Comparison of ENCODE assay signal across 13 cellular contexts in the genomic region with DNA sequence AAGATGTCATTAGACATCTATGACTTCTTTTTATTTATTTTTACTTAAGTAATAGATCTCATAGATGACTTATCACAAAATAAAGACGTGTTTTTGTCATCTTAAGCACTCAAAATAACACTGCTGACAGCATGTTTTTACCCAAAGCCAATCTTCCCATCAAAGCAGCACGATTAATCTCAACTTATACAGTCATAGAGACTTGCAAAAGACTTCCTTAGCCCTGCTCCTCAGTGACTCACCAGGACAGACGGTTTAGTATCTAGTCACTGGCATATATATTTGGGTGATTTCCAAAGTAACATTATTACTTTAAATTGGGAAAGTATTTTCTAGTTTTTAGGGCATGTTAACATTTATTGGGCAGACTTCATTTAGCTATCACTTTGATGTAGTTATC. TPM values are rescaled to one million over a fixed set of nuclear protein-coding genes. Genes with fewer than 3 reads are reported as not detected.
A peak's percentile ranks its signal among the peaks of the same experiment; 100 is the strongest.
DNase-seq lines count a peak whose midpoint lies in the region; ATAC-seq and TF ChIP-seq lines count a peak whose summit lies in the region.
"Had no signal": no experiment of that assay in that cellular context is flagged by ENCODE, and none has a peak within 500 bp of the region (broad histone marks: within the 10 kb centered on the region; RNA-seq: fewer than 3 reads in every experiment).

No MANE protein-coding gene starts in this region.

- H3K27ac Mint-ChIP-seq in activated naive CD4-positive, alpha-beta T cell treated with anti-CD3 and anti-CD28 coated beads, Interleukin-2, amount 50 U/mL, for 72 hours, result no peak overlapping the region
- peak overlapping the region; percentile 90 for H3K27ac Mint-ChIP-seq in type B pancreatic cell
- H3K27ac Mint-ChIP-seq: activated T-cell treated with anti-CD3 and anti-CD28 coated beads, Interleukin-2, amount 50 U/mL, for 24 hours; brain had no signal

- no peak for DNase-seq in activated naive CD4-positive, alpha-beta T cell treated with anti-CD3 and anti-CD28 coated beads, Interleukin-2, amount 50 U/mL, for 72 hours (ENCODE audit: low spot score in 2 of 2)
- DNase-seq in activated naive CD4-positive, alpha-beta T cell treated with Interleukin-2 at 50 U/mL for 16 hours, result no peak
- DNase-seq in RKO (ENCODE audit: low spot score) (peak; percentile 19), fibroblast of pulmonary artery (ENCODE audit: low read depth) (peak; percentile 52), type B pancreatic cell (ENCODE audit: extremely low spot score, unreplicated experiment) (no peak), dorsolateral prefrontal cortex (no peak)
- no peak for DNase-seq in stimulated activated CD4-positive, alpha-beta T cell treated with anti-CD3 and anti-CD28 coated beads, Interleukin-2, amount 100 ng/mL, for 48 hours
- DNase-seq: activated T-cell treated with anti-CD3 and anti-CD28 coated beads, Interleukin-2, amount 50 U/mL, for 24 hours; posterior cingulate gyrus had no signal

- peaks cover 4% of the 10 kb centered on the region for H3K4me1 Mint-ChIP-seq in type B pancreatic cell (ENCODE audit: unreplicated experiment)
- H3K4me1 Mint-ChIP-seq: brain had no signal

- no peaks in the 10 kb centered on the region for H3K9me3 Mint-ChIP-seq in activated naive CD4-positive, alpha-beta T cell treated with anti-CD3 and anti-CD28 coated beads, Interleukin-2, amount 50 U/mL, for 72 hours
- H3K9me3 Mint-ChIP-seq in type B pancreatic cell, result no peaks in the 10 kb centered on the region
- H3K9me3 Mint-ChIP-seq: activated T-cell treated with anti-CD3 and anti-CD28 coated beads, Interleukin-2, amount 50 U/mL, for 24 hours; brain had no signal

- H3K4me3 ChIP-seq in fibroblast of pulmonary artery (replicated peaks; ENCODE audit: low read depth, low read length), result no peak overlapping the region
- no peak overlapping the region for H3K4me3 ChIP-seq in dorsolateral prefrontal cortex

- H3K27me3 ChIP-seq in dorsolateral prefrontal cortex, result peaks cover 0 to 16% (median 0%) of the 10 kb centered on the region in 45 donors

- no peak overlapping the region for H3K27ac ChIP-seq in dorsolateral prefrontal cortex

- H3K36me3 Mint-ChIP-seq in activated naive CD4-positive, alpha-beta T cell treated with anti-CD3 and anti-CD28 coated beads, Interleukin-2, amount 50 U/mL, for 72 hours, result no peaks in the 10 kb centered on the region
- peaks cover 3% of the 10 kb centered on the region for H3K36me3 Mint-ChIP-seq in type B pancreatic cell
- H3K36me3 Mint-ChIP-seq: brain had no signal

- intact Hi-C loops in dorsolateral prefrontal cortex (cut with DNase I), result no loop called here

- TF ChIP-seq CTCF in fibroblast of pulmonary artery (IDR thresholded peaks at IDR 0.05; ENCODE audit: low read length, missing control alignments) (no peak), type B pancreatic cell (conservative IDR thresholded peaks at IDR 0.05) (no peak), dorsolateral prefrontal cortex (IDR thresholded peaks at IDR 0.05 in 54 of 56, conservative IDR thresholded peaks at IDR 0.05 in 2 of 56; ENCODE audit: low read depth in 1 of 56, partially characterized antibody in 56 of 56) (no peak)

- peak; percentile 60 to 78 for ATAC-seq in activated naive CD4-positive, alpha-beta T cell treated with anti-CD3 and anti-CD28 coated beads, Interleukin-2, amount 50 U/mL, for 72 hours
- ATAC-seq in HG03045 (IDR thresholded peaks at IDR 0.05; ENCODE audit: unreplicated experiment), result no peak

- H3K27me3 Mint-ChIP-seq in type B pancreatic cell, result peaks cover 9% of the 10 kb centered on the region
- H3K27me3 Mint-ChIP-seq: brain had no signal

- peak overlapping the region; percentile 6 for H3K4me3 Mint-ChIP-seq in type B pancreatic cell
- H3K4me3 Mint-ChIP-seq: activated T-cell treated with anti-CD3 and anti-CD28 coated beads, Interleukin-2, amount 50 U/mL, for 24 hours; brain had no signal

RNA-seq across cellular contexts. Expression of gene TMEM52B, which starts 3.8 kb away (rescaled TPM):
- not detected for total RNA-seq in activated naive CD4-positive, alpha-beta T cell treated with anti-CD3 and anti-CD28 coated beads, Interleukin-2, amount 50 U/mL, for 72 hours
- 0.68 and 3.4 TPM in 2 replicates for total RNA-seq in type B pancreatic cell (ENCODE audit: low replicate concordance)
- 1 to 10 TPM in 46 of 120 experiments, under 1 TPM in 65, not detected in 9; 0.18 to 3.5 (median 0.87) TPM for total RNA-seq in dorsolateral prefrontal cortex
- total RNA-seq: frontal cortex, G401 had no signal

RNA-seq across cellular contexts. Expression of gene OLR1, which starts 10.7 kb away (rescaled TPM):
- not detected for total RNA-seq in activated naive CD4-positive, alpha-beta T cell treated with anti-CD3 and anti-CD28 coated beads, Interleukin-2, amount 50 U/mL, for 72 hours
- 0.19 and 2.8 TPM in 2 replicates for total RNA-seq in type B pancreatic cell (ENCODE audit: low replicate concordance)
- 10 to 100 TPM in 57 of 120 experiments, 1 to 10 TPM in 63; 2.3 to 34.4 (median 9.7) TPM for total RNA-seq in dorsolateral prefrontal cortex

RNA-seq across cellular contexts. Expression of gene GABARAPL1, which starts 30.0 kb away (rescaled TPM):
- total RNA-seq in activated naive CD4-positive, alpha-beta T cell treated with anti-CD3 and anti-CD28 coated beads, Interleukin-2, amount 50 U/mL, for 72 hours, result 10 to 100 TPM in 1 of 2 donors, 1 to 10 TPM in 1; 3.6 to 11.0 TPM
- total RNA-seq in type B pancreatic cell (ENCODE audit: low replicate concordance) (43.5 and 252 TPM in 2 replicates), dorsolateral prefrontal cortex (100 to 1,000 TPM; 163 to 583 (median 420) TPM)

RNA-seq across cellular contexts. Expression of gene CLEC7A, which starts 52.7 kb away (rescaled TPM):
- total RNA-seq in activated naive CD4-positive, alpha-beta T cell treated with anti-CD3 and anti-CD28 coated beads, Interleukin-2, amount 50 U/mL, for 72 hours, result under 1 TPM in 1 of 2 donors, not detected in 1; 0.09 TPM
- total RNA-seq in type B pancreatic cell (ENCODE audit: low replicate concordance), result 1.8 and 16.2 TPM in 2 replicates
- 10 to 100 TPM in 12 of 120 experiments, 1 to 10 TPM in 108; 1.4 to 20.3 (median 5.5) TPM for total RNA-seq in dorsolateral prefrontal cortex
- total RNA-seq: G401 had no signal

Comparison
In these comparisons a context has a peak if more than half of its experiments do, and no peak if none do; other contexts are left out.
1. DNase-seq: peak in RKO (single experiment) and fibroblast of pulmonary artery (single experiment); none in activated naive CD4-positive, alpha-beta T cell treated with anti-CD3 and anti-CD28 coated beads, Interleukin-2, amount 50 U/mL, for 72 hours (0 of 2), activated naive CD4-positive, alpha-beta T cell treated with Interleukin-2 at 50 U/mL for 16 hours (single experiment), type B pancreatic cell (single experiment), dorsolateral prefrontal cortex (0 of 10) and stimulated activated CD4-positive, alpha-beta T cell treated with anti-CD3 and anti-CD28 coated beads, Interleukin-2, amount 100 ng/mL, for 48 hours (0 of 2).